In the genomic region with DNA sequence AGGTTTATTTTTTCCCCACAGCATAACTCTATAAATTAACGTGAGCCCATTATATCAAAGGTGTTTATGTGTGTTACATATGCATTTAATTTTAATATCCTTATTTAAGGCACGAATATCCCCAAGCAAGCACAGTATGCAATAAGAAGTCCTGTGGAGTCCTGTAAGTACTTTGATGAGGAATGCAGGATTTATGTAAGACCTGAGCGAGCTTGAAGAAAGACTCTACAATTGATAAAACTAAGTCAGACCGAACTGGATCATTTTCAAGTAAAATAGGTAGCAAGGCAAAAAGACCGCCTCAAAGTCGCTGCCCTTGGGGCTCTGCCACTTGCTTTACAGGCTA, we compare ENCODE assay signal across 9 cellular contexts. TPM values are rescaled to one million over a fixed set of nuclear protein-coding genes. Genes with fewer than 3 reads are reported as not detected.
A peak's percentile ranks its signal among the peaks of the same experiment; 100 is the strongest.
DNase-seq lines count a peak whose midpoint lies in the region; ATAC-seq and TF ChIP-seq lines count a peak whose summit lies in the region.
"Had no signal": no experiment of that assay in that cellular context is flagged by ENCODE, and none has a peak within 500 bp of the region (broad histone marks: within the 10 kb centered on the region; RNA-seq: fewer than 3 reads in every experiment).

No MANE protein-coding gene starts in this region.

- no peaks in the 10 kb centered on the region for H3K79me1 ChIP-seq in neuronal stem cell (ENCODE audit: low read depth, low read length)

- no peak overlapping the region for H3K4ac ChIP-seq in neuronal stem cell (ENCODE audit: low read length)

- H2AK5ac ChIP-seq in neuronal stem cell (ENCODE audit: low read depth, low read length): no peak overlapping the region

- H3K27me3 ChIP-seq in A673 (replicated peaks; ENCODE audit: insufficient read depth, low read depth, low read length, poor library complexity): no peaks in the 10 kb centered on the region
- H3K27me3 ChIP-seq in foreskin keratinocyte: peaks cover 1% of the 10 kb centered on the region
- H3K27me3 ChIP-seq in neuronal stem cell (ENCODE audit: control insufficient read depth in 3 of 3, insufficient read depth in 3 of 3, low read depth in 1 of 3, low read length in 3 of 3): no peaks in the 10 kb centered on the region

- ATAC-seq in foreskin keratinocyte: peak; percentile 37
- no peak for ATAC-seq in GM18502 (IDR thresholded peaks at IDR 0.05; ENCODE audit: poor library complexity, unreplicated experiment)
- no peak for ATAC-seq in activated CD4-positive, CD25-positive, alpha-beta regulatory T cell treated with anti-CD3 and anti-CD28 coated beads, Interleukin-2, amount 50 U/mL, for 24 hours

- BruUV-seq in A673 (replicated peaks; lab: Mats Ljungman, UMichigan): TSS peak; percentile 74

- no peak overlapping the region for H3K18ac ChIP-seq in neuronal stem cell (ENCODE audit: low read length)

- H2AFZ ChIP-seq in neuronal stem cell (ENCODE audit: low read length): peak overlapping the region; percentile 93

- no peak overlapping the region for H2BK120ac ChIP-seq in neuronal stem cell (ENCODE audit: low read depth, low read length)

- DNase-seq in A673 (ENCODE audit: low spot score) (no peak), foreskin keratinocyte (no peak), neuronal stem cell (ENCODE audit: low spot score) (no peak), NAMALWA (ENCODE audit: low spot score) (no peak), OCI-M1 (lab: John Stamatoyannopoulos, UW) (no peak)
- DNase-seq: BE2C had no signal

- H3K4me3 ChIP-seq in A673 (ENCODE audit: low read depth, low read length, poor library complexity, severe bottlenecking) (peak overlapping the region; percentile 66), WI38 (ENCODE audit: low read depth, low read length) (peak overlapping the region; percentile 81), neuronal stem cell (ENCODE audit: low read length in 2 of 2) (peak overlapping the region; percentile 73 to 92)

- no peak overlapping the region for H3K23ac ChIP-seq in neuronal stem cell (ENCODE audit: low read depth, low read length, poor library complexity)

- intact Hi-C loops in A673 (cut with micrococcal nuclease; ENCODE audit: unreplicated experiment): no loop called here

- TF ChIP-seq CTCF in A673 (conservative IDR thresholded peaks at IDR 0.05; ENCODE audit: low read depth, low read length): no peak
- TF ChIP-seq CTCF in WI38 (IDR thresholded peaks at IDR 0.05; ENCODE audit: low read depth, low read length): no peak
- TF ChIP-seq CTCF in foreskin keratinocyte (conservative IDR thresholded peaks at IDR 0.05): no peak

- H3K9me3 ChIP-seq in A673 (ENCODE audit: low read depth, low read length, poor library complexity, severe bottlenecking) (no peaks in the 10 kb centered on the region), neuronal stem cell (replicated peaks in 1 of 2; ENCODE audit: control insufficient read depth in 2 of 2, insufficient read depth in 1 of 2, low read depth in 1 of 2, low read length in 2 of 2) (no peaks in the 10 kb centered on the region)
- H3K9me3 ChIP-seq: BE2C had no signal

- no peak overlapping the region for H3K14ac ChIP-seq in neuronal stem cell (ENCODE audit: low read length)

- no peak overlapping the region for H4K91ac ChIP-seq in neuronal stem cell (ENCODE audit: low read depth, low read length, poor library complexity)

- peak overlapping the region; percentile 94 for H3K27ac ChIP-seq in A673 (ENCODE audit: low read depth, low read length, poor library complexity, severe bottlenecking)
- H3K27ac ChIP-seq in foreskin keratinocyte: no peak overlapping the region
- H3K27ac ChIP-seq in neuronal stem cell (replicated peaks; ENCODE audit: low read length): peak overlapping the region; percentile 95

- H3K4me2 ChIP-seq in neuronal stem cell (ENCODE audit: insufficient read depth, low read length, poor library complexity, severe bottlenecking): peak overlapping the region; percentile 71

- H2BK15ac ChIP-seq in neuronal stem cell (ENCODE audit: low read length): no peak overlapping the region

- H2BK5ac ChIP-seq in neuronal stem cell (ENCODE audit: low read length): peak overlapping the region; percentile 62

- no peaks in the 10 kb centered on the region for H3K36me3 ChIP-seq in A673 (ENCODE audit: insufficient read depth, low read length, poor library complexity, severe bottlenecking)
- H3K36me3 ChIP-seq in neuronal stem cell (replicated peaks in 1 of 2; ENCODE audit: control insufficient read depth in 2 of 2, insufficient read depth in 2 of 2, low read length in 2 of 2): no peaks in the 10 kb centered on the region
- H3K36me3 ChIP-seq: BE2C had no signal

- CTCF ChIA-PET in A673 (lab: Charles Lee): no interaction called here

- POLR2A ChIA-PET in A673 (lab: Charles Lee; ENCODE audit: low non-redundant PET): interaction anchor here (0.6 kb wide), 1 partner anchor 26 kb away, joined by 4 read pairs; a partner anchor contains a TSS

- H3K4me1 ChIP-seq in A673 (ENCODE audit: insufficient read depth, low read length, poor library complexity, severe bottlenecking): peaks cover 9% of the 10 kb centered on the region
- peaks cover 4% of the 10 kb centered on the region for H3K4me1 ChIP-seq in foreskin keratinocyte
- H3K4me1 ChIP-seq in neuronal stem cell (ENCODE audit: control insufficient read depth in 2 of 2, insufficient read depth in 1 of 2, low read depth in 1 of 2, low read length in 2 of 2): peaks cover 0 to 5% of the 10 kb centered on the region in 2 donors
- H3K4me1 ChIP-seq: BE2C had no signal

- no CpG with 5 or more reads among the region's 6 CpGs for WGBS in neuronal stem cell (ENCODE audit: extremely low coverage in 2 of 2, insufficient read length in 2 of 2, insufficient replicate concordance in 1 of 2), 2 donors

- H2BK12ac ChIP-seq in neuronal stem cell (ENCODE audit: low read length): no peak overlapping the region

- H4K8ac ChIP-seq in neuronal stem cell (ENCODE audit: low read depth, low read length): no peak overlapping the region

- no peak overlapping the region for H3K9ac ChIP-seq in neuronal stem cell (ENCODE audit: low read depth, low read length, poor library complexity)

RNA-seq across cellular contexts. Expression of a gene that starts 0.8 kb away (rescaled TPM):
- total RNA-seq in A673 (2021) (4.3 and 4.7 TPM in 2 replicates), foreskin keratinocyte (0.24 and 0.25 TPM in 2 replicates)
- 0.18 and 0.38 TPM in 2 replicates for polyA plus RNA-seq in foreskin keratinocyte
- 1.6 TPM for polyA plus RNA-seq in neuronal stem cell (2013, experiment 1 of 2)
- 1.8 TPM for polyA plus RNA-seq in neuronal stem cell (2013, experiment 2 of 2)

RNA-seq across cellular contexts. Expression of a gene that starts 26.1 kb away (rescaled TPM):
- 15.0 and 23.2 TPM in 2 replicates for total RNA-seq in A673 (2021)
- 9.3 and 10.2 TPM in 2 replicates for total RNA-seq in foreskin keratinocyte
- 1.9 and 2.7 TPM in 2 replicates for polyA plus RNA-seq in foreskin keratinocyte
- polyA plus RNA-seq in neuronal stem cell (2013, experiment 1 of 2): 8.8 TPM
- polyA plus RNA-seq in neuronal stem cell (2013, experiment 2 of 2): 10.0 TPM
